Comparison of ENCODE assay signal across 1 cellular context in genomic region chr5:144187699-144188294, GRCh38.
TF ChIP-seq lines count a peak whose summit lies in the region.

No MANE protein-coding gene starts in this region.

TF ChIP-seq in GM23338, 12 proteins besides CTCF, POLR2A, EP300 and RAD21 (continued from another document):
- TF ChIP-seq EZH2phosphoT487 (IDR thresholded peaks at IDR 0.05; ENCODE audit: unreplicated experiment) (no peak), NANOG (IDR thresholded peaks at IDR 0.05; ENCODE audit: borderline replicate concordance) (no peak), ZNF114 (CRISPR knock-in tag; IDR thresholded peaks at IDR 0.05) (no peak), STAT1 (IDR thresholded peaks at IDR 0.05; ENCODE audit: unreplicated experiment) (no peak), ZNF331 (CRISPR knock-in tag; IDR thresholded peaks at IDR 0.05; ENCODE audit: low read depth) (no peak), JUNB (IDR thresholded peaks at IDR 0.05; ENCODE audit: unreplicated experiment) (no peak)
